Comparison of ENCODE assay signal across 8 cellular contexts in the genomic region with DNA sequence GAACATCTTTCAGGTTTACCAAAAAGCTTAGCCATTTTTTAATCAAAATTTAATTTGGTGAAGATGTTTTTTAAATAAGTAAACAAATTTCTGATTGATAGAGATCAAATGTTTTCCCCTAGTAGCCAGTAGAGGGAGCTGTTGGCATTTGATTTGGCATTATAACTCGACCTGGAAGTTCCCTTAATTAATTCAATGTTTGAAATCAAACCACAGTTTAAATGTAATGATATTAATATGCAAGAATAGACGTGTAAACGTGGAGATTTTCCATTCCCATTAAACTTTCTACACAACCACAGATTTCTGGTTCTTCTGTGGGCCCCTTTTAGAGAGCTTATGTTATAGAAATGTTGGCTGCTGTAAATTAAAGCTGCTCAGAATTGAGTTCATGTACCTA.
DNase-seq lines count a peak whose midpoint lies in the region; ATAC-seq and TF ChIP-seq lines count a peak whose summit lies in the region.

No MANE protein-coding gene starts in this region.

- H3K4me3 Mint-ChIP-seq in Calu3 (ENCODE audit: low read depth, unreplicated experiment) = no peak overlapping the region

- TF ChIP-seq CTCF in Calu3 (IDR thresholded peaks at IDR 0.05; ENCODE audit: unreplicated experiment) (peak; percentile 38), epithelial cell of esophagus (IDR thresholded peaks at IDR 0.05; ENCODE audit: insufficient read depth, low read depth, low read length, missing control alignments) (peak; percentile 63), neural cell (IDR thresholded peaks at IDR 0.05; ENCODE audit: poor library complexity, severe bottlenecking) (peak; percentile 90)

- H3K4me2 ChIP-seq in neural cell (ENCODE audit: low read length) = no peak overlapping the region

- ATAC-seq in GM19463 (IDR thresholded peaks at IDR 0.05; ENCODE audit: unreplicated experiment) = no peak
- no peak for ATAC-seq in GM18498 (IDR thresholded peaks at IDR 0.05; ENCODE audit: unreplicated experiment)
- no peak for ATAC-seq in HG02759 (IDR thresholded peaks at IDR 0.05; ENCODE audit: unreplicated experiment)

- TF ChIP-seq RAD21 in neural cell (conservative IDR thresholded peaks at IDR 0.05) = peak; percentile 94

- no peak overlapping the region for H2AFZ ChIP-seq in neural cell (ENCODE audit: low read depth, low read length)

- intact Hi-C loops in Calu3 (cut with micrococcal nuclease; ENCODE audit: unreplicated experiment) = loop anchor here (1.0 to 10.0 kb wide), 4 partner anchors 213 to 1005 kb away; no protein-coding TSS in a partner anchor

- TF ChIP-seq EP300 in neural cell (conservative IDR thresholded peaks at IDR 0.05; ENCODE audit: poor library complexity, severe bottlenecking) = no peak

- DNase-seq in Calu3 = no peak
- DNase-seq in HuH-7 (ENCODE audit: low spot score) = peak; percentile 16
- DNase-seq in OCI-M1 (lab: John Stamatoyannopoulos, UW) = peak; percentile 99
- peak; percentile 71 for DNase-seq in epithelial cell of esophagus (ENCODE audit: low read depth)

- no peak overlapping the region for H3K9ac ChIP-seq in neural cell (ENCODE audit: low read length)

- no peak overlapping the region for H3K27ac ChIP-seq in neural cell (ENCODE audit: low read length)

- H3K4me1 Mint-ChIP-seq in Calu3 (ENCODE audit: low read depth, unreplicated experiment) = no peaks in the 10 kb centered on the region

- H3K27me3 ChIP-seq in neural cell (ENCODE audit: insufficient read depth, low read depth, low read length) = peaks cover 3% of the 10 kb centered on the region

- H4K20me1 ChIP-seq in neural cell (ENCODE audit: insufficient read depth) = no peaks in the 10 kb centered on the region

- H3K4me3 ChIP-seq in epithelial cell of esophagus (ENCODE audit: low read length) = no peak overlapping the region
- no peak overlapping the region for H3K4me3 ChIP-seq in neural cell (ENCODE audit: low read length)

- no peaks in the 10 kb centered on the region for H3K9me2 ChIP-seq in neural cell (ENCODE audit: insufficient read depth, low read length)

- no peaks in the 10 kb centered on the region for H3K9me3 ChIP-seq in neural cell (ENCODE audit: low read length)

- no peaks in the 10 kb centered on the region for H3K27me3 Mint-ChIP-seq in Calu3 (ENCODE audit: unreplicated experiment)

- no peaks in the 10 kb centered on the region for H3K36me3 ChIP-seq in neural cell (ENCODE audit: insufficient read depth, low read length)

- BruUV-seq in Calu3 (replicated peaks; lab: Mats Ljungman, UMichigan) = no TSS peak

- H3K79me2 ChIP-seq in neural cell (replicated peaks; ENCODE audit: insufficient read depth, low read length) = no peaks in the 10 kb centered on the region

- H3K36me3 Mint-ChIP-seq in Calu3 (ENCODE audit: insufficient read depth, unreplicated experiment) = no peaks in the 10 kb centered on the region

- CTCF ChIA-PET in Calu3 (lab: Charles Lee) = interaction anchor here (0.8 to 0.9 kb wide), 2 partner anchors 12 to 926 kb away, joined by 3 to 12 read pairs; no protein-coding TSS in a partner anchor

- H3F3A ChIP-seq in neural cell (ENCODE audit: insufficient read depth, low read length, poor library complexity, severe bottlenecking) = no peaks in the 10 kb centered on the region

- no peaks in the 10 kb centered on the region for H3K9me3 Mint-ChIP-seq in Calu3 (ENCODE audit: low read depth, unreplicated experiment)

- H3K27ac Mint-ChIP-seq in Calu3 (ENCODE audit: unreplicated experiment) = no peak overlapping the region

TF ChIP-seq in neural cell, 6 proteins besides CTCF, POLR2A, EP300 and RAD21:
- TF ChIP-seq REST (IDR thresholded peaks at IDR 0.05; ENCODE audit: borderline replicate concordance) (no peak), SMC3 (conservative IDR thresholded peaks at IDR 0.05; ENCODE audit: poor library complexity) (peak; percentile 94)

Comparison
In these comparisons a context has a peak if more than half of its experiments do, and no peak if none do; other contexts are left out.
1. CTCF ChIP-seq: peak in every context shown above with its lines; median percentile 90 in neural cell; 63 in epithelial cell of esophagus; 38 in Calu3.